13 cellular contexts compared by ENCODE assay signal in the genomic region with DNA sequence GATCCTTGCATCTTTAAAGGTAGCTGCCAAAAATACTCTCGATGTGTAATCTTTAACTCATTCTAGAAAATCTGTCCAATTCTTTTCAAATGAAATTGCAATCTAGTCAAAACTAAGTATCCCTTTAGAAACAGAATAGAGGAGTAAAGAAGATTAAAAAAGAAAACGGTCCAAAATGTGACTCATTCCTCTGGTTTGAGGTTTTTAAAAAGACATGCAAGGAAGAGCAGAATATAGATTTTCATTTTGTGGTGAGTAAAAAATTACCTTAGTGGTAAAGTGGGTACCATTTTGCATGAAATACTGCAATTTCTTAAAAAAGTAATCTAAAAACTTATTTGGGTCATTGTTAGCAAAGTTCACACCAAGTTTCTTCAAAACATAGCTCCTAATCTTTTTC.
DNase-seq lines count a peak whose midpoint lies in the region; ATAC-seq and TF ChIP-seq lines count a peak whose summit lies in the region.
"Had no signal": no experiment of that assay in that cellular context is flagged by ENCODE, and none has a peak within 500 bp of the region (broad histone marks: within the 10 kb centered on the region; RNA-seq: fewer than 3 reads in every experiment).

No MANE protein-coding gene starts in this region.

- peaks cover 36% of the 10 kb centered on the region for H3K4me1 Mint-ChIP-seq in activated CD8-positive, alpha-beta memory T cell treated with anti-CD3 and anti-CD28 coated beads, Interleukin-2, amount 10 ng/mL, durations not matched to agents 7 days and 5 days
- H3K4me1 Mint-ChIP-seq in stimulated activated effector memory CD8-positive, alpha-beta T cell treated with anti-CD3 and anti-CD28 coated beads, Interleukin-12 subunit alpha, Interleukin-12 subunit beta, amount 100 ng/mL, for 72 hours, result peaks cover 10% of the 10 kb centered on the region

- H3K4me3 ChIP-seq in GM23248, result no peak overlapping the region
- H3K4me3 ChIP-seq: K562, skin epidermis had no signal

- TF ChIP-seq CTCF in foreskin keratinocyte (conservative IDR thresholded peaks at IDR 0.05), result no peak

- peaks cover 19% of the 10 kb centered on the region for H3K27me3 Mint-ChIP-seq in activated CD8-positive, alpha-beta memory T cell treated with anti-CD3 and anti-CD28 coated beads, Interleukin-2, amount 10 ng/mL, durations not matched to agents 7 days and 5 days

- no peak overlapping the region for H2AFZ ChIP-seq in GM23248

- ATAC-seq in activated CD8-positive, alpha-beta memory T cell treated with anti-CD3 and anti-CD28 coated beads, Interleukin-2, amount 10 ng/mL, durations not matched to agents 7 days and 5 days, result peak; percentile 58
- ATAC-seq in GM21825 (IDR thresholded peaks at IDR 0.05; ENCODE audit: unreplicated experiment), result peak; percentile 66
- peak; percentile 81 for ATAC-seq in HG03432 (IDR thresholded peaks at IDR 0.05; ENCODE audit: unreplicated experiment)
- peak; percentile 74 for ATAC-seq in stimulated activated effector memory CD8-positive, alpha-beta T cell treated with anti-CD3 and anti-CD28 coated beads, Interleukin-12 subunit alpha, Interleukin-12 subunit beta, amount 100 ng/mL, for 72 hours
- ATAC-seq in foreskin keratinocyte, result no peak
- ATAC-seq: K562 had no signal

- H3K9ac ChIP-seq in GM23248, result no peak overlapping the region

- WGBS in GM23248 (ENCODE audit: low coverage in 1 of 2, low lambda C conversion rate in 2 of 2, missing lambda C conversion rate in 2 of 2), 2 experiments, result 4 to 6% methylated on average over 2 of the region's 2 CpGs

- H3K79me2 ChIP-seq in GM23248 (ENCODE audit: insufficient read depth), result no peaks in the 10 kb centered on the region

- no peak for DNase-seq in activated CD8-positive, alpha-beta memory T cell treated with anti-CD3 and anti-CD28 coated beads, Interleukin-2, amount 10 ng/mL, durations not matched to agents 7 days and 5 days
- no peak for DNase-seq in activated CD8-positive, alpha-beta memory T cell treated with anti-CD3 and anti-CD28 coated beads, Interleukin-2, amount 50 U/mL, for 4 hours
- DNase-seq in stimulated activated effector memory CD8-positive, alpha-beta T cell treated with anti-CD3 and anti-CD28 coated beads, Interleukin-12 subunit alpha, Interleukin-12 subunit beta, amount 100 ng/mL, for 72 hours (ENCODE audit: low spot score in 2 of 2), result no peak
- DNase-seq in NCI-H526 treated with DMSO at 0.1 percent for 48 hours (lab: John Stamatoyannopoulos, UW) (no peak), foreskin keratinocyte (no peak), GM23248 (no peak)
- DNase-seq: ACHN; activated CD4-positive, alpha-beta T cell treated with anti-CD3 and anti-CD28 coated beads, Interleukin-2, amount 10 ng/mL, durations not matched to agents 7 days and 5 days; NCI-H2171 treated with DMSO at 0.1 percent for 48 hours had no signal

- H3K9me3 ChIP-seq in GM23248 (ENCODE audit: low read depth), result no peaks in the 10 kb centered on the region

- no peaks in the 10 kb centered on the region for H3K9me2 ChIP-seq in GM23248 (ENCODE audit: insufficient read depth)

- H4K20me1 ChIP-seq in GM23248 (ENCODE audit: insufficient read depth), result no peaks in the 10 kb centered on the region

- H3K27ac Mint-ChIP-seq in activated CD8-positive, alpha-beta memory T cell treated with anti-CD3 and anti-CD28 coated beads, Interleukin-2, amount 10 ng/mL, durations not matched to agents 7 days and 5 days, result peak overlapping the region; percentile 55
- no peak overlapping the region for H3K27ac Mint-ChIP-seq in stimulated activated effector memory CD8-positive, alpha-beta T cell treated with anti-CD3 and anti-CD28 coated beads, Interleukin-12 subunit alpha, Interleukin-12 subunit beta, amount 100 ng/mL, for 72 hours
- H3K27ac Mint-ChIP-seq: activated CD4-positive, alpha-beta T cell treated with anti-CD3 and anti-CD28 coated beads, Interleukin-2, amount 10 ng/mL, durations not matched to agents 7 days and 5 days had no signal

- H3K27me3 ChIP-seq in foreskin keratinocyte, result peaks cover 18% of the 10 kb centered on the region
- H3K27me3 ChIP-seq in GM23248 (replicated peaks; ENCODE audit: insufficient read depth), result peaks cover 17% of the 10 kb centered on the region

- H3K4me1 ChIP-seq in foreskin keratinocyte (no peaks in the 10 kb centered on the region), GM23248 (ENCODE audit: insufficient read depth) (0 out of 2 replicates have a peak, but pooled peaks cover 2% of the 10 kb centered on the region)

- H3K27ac ChIP-seq in foreskin keratinocyte, result no peak overlapping the region
- no peak overlapping the region for H3K27ac ChIP-seq in GM23248
- H3K27ac ChIP-seq: skin epidermis had no signal

- no peaks in the 10 kb centered on the region for H3K36me3 ChIP-seq in GM23248 (ENCODE audit: low read depth)

- no peaks in the 10 kb centered on the region for H3K9me3 Mint-ChIP-seq in activated CD8-positive, alpha-beta memory T cell treated with anti-CD3 and anti-CD28 coated beads, Interleukin-2, amount 10 ng/mL, durations not matched to agents 7 days and 5 days (ENCODE audit: low read depth)
- no peaks in the 10 kb centered on the region for H3K9me3 Mint-ChIP-seq in stimulated activated effector memory CD8-positive, alpha-beta T cell treated with anti-CD3 and anti-CD28 coated beads, Interleukin-12 subunit alpha, Interleukin-12 subunit beta, amount 100 ng/mL, for 72 hours

- H3K4me2 ChIP-seq in GM23248 (ENCODE audit: unreplicated experiment), result no peak overlapping the region

- in situ Hi-C loops in GM23248 (cut with MboI), result no loop called here

- CTCF ChIA-PET in activated CD8-positive, alpha-beta memory T cell treated with anti-CD3 and anti-CD28 coated beads, Interleukin-2, amount 10 ng/mL, durations not matched to agents 7 days and 5 days (lab: Charles Lee), result interaction anchor here (1.3 kb wide), 1 partner anchor 10 kb away, joined by 3 read pairs; no protein-coding TSS in a partner anchor

- no peak overlapping the region for H3K4me3 Mint-ChIP-seq in activated CD8-positive, alpha-beta memory T cell treated with anti-CD3 and anti-CD28 coated beads, Interleukin-2, amount 10 ng/mL, durations not matched to agents 7 days and 5 days
- no peak overlapping the region for H3K4me3 Mint-ChIP-seq in stimulated activated effector memory CD8-positive, alpha-beta T cell treated with anti-CD3 and anti-CD28 coated beads, Interleukin-12 subunit alpha, Interleukin-12 subunit beta, amount 100 ng/mL, for 72 hours
- H3K4me3 Mint-ChIP-seq: activated CD4-positive, alpha-beta T cell treated with anti-CD3 and anti-CD28 coated beads, Interleukin-2, amount 10 ng/mL, durations not matched to agents 7 days and 5 days had no signal

- H3F3A ChIP-seq in GM23248 (ENCODE audit: insufficient read depth), result no peaks in the 10 kb centered on the region

- peaks cover 5% of the 10 kb centered on the region for H3K36me3 Mint-ChIP-seq in activated CD8-positive, alpha-beta memory T cell treated with anti-CD3 and anti-CD28 coated beads, Interleukin-2, amount 10 ng/mL, durations not matched to agents 7 days and 5 days
- no peaks in the 10 kb centered on the region for H3K36me3 Mint-ChIP-seq in stimulated activated effector memory CD8-positive, alpha-beta T cell treated with anti-CD3 and anti-CD28 coated beads, Interleukin-12 subunit alpha, Interleukin-12 subunit beta, amount 100 ng/mL, for 72 hours
